In the genomic region with DNA sequence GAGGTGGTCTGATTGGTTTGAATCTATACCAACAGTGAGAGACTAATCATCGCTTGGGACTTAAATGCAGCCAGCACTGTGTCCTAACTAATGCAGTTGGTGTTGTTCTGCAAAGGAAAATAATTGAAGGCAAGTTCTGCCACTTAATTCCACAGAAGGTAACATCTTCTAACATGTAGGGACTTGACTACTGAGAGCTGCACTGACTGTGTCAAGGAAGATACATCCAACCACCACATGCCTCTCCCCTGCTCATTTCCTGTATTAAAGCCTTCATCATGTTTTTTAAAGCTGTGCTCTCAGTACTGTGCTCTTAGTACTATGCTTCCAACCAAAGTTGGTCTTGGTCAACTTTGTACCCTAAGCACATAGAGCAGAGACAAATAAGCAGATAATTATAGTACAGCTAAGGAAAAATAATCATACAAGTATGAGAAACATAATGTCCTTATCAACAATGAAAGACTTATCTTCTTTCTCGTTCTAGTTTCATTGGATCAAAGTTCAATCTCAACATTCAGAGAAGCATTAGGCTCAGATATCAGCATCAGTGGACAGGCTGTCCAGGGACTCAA, we compare ENCODE assay signal across 22 cellular contexts. TPM values are rescaled to one million over a fixed set of nuclear protein-coding genes. Genes with fewer than 3 reads are reported as not detected.
DNase-seq lines count a peak whose midpoint lies in the region; ATAC-seq and TF ChIP-seq lines count a peak whose summit lies in the region.
"Had no signal": no experiment of that assay in that cellular context is flagged by ENCODE, and none has a peak within 500 bp of the region (broad histone marks: within the 10 kb centered on the region; RNA-seq: fewer than 3 reads in every experiment).

No MANE protein-coding gene starts in this region.

- POLR2A ChIA-PET in MCF 10A (lab: Yijun Ruan, JAX) (interaction anchor here (0.6 to 2.4 kb wide), 9 partner anchors 16 to 417 kb away, joined by 3 to 8 read pairs (median 4); no protein-coding TSS in a partner anchor), RWPE1 (lab: Yijun Ruan, JAX; ENCODE audit: low non-redundant PET) (no interaction called here)

- peaks cover 22% of the 10 kb centered on the region for H3K4me1 Mint-ChIP-seq in MCF 10A (ENCODE audit: insufficient read depth, unreplicated experiment)
- H3K4me1 Mint-ChIP-seq: B cell, CD14-positive monocyte had no signal

- H3K27ac ChIP-seq in breast epithelium: no peak overlapping the region
- no peak overlapping the region for H3K27ac ChIP-seq in RWPE1
- H3K27ac ChIP-seq in esophagus squamous epithelium: peak overlapping the region in 3 of 4 donors; percentile 43 to 67 (median 49)
- H3K27ac ChIP-seq in vagina: no peak overlapping the region
- H3K27ac ChIP-seq: PC-9, SJCRH30 had no signal

- no peak overlapping the region for H3K4me3 Mint-ChIP-seq in MCF 10A (ENCODE audit: unreplicated experiment)
- H3K4me3 Mint-ChIP-seq: B cell, CD14-positive monocyte had no signal

- peak; percentile 49 for ATAC-seq in mucosa of descending colon
- ATAC-seq in left ventricle myocardium superior: no peak
- ATAC-seq: K562 had no signal

- no TSS peak for BruUV-seq in MCF 10A (replicated peaks; lab: Mats Ljungman, UMichigan)

- no peaks in the 10 kb centered on the region for H3K36me3 ChIP-seq in breast epithelium
- no peaks in the 10 kb centered on the region for H3K36me3 ChIP-seq in esophagus squamous epithelium
- H3K36me3 ChIP-seq in mucosa of descending colon (ENCODE audit: low read depth): no peaks in the 10 kb centered on the region
- H3K36me3 ChIP-seq in vagina: no peaks in the 10 kb centered on the region
- H3K36me3 ChIP-seq: SJCRH30 had no signal

- peak overlapping the region; percentile 39 for H3K27ac Mint-ChIP-seq in MCF 10A (ENCODE audit: low read depth, unreplicated experiment)
- H3K27ac Mint-ChIP-seq: B cell, CD14-positive monocyte had no signal

- no peak for TF ChIP-seq POLR2A in breast epithelium (IDR thresholded peaks at IDR 0.05)
- TF ChIP-seq POLR2A in esophagus squamous epithelium (IDR thresholded peaks at IDR 0.05): no peak
- no peak for TF ChIP-seq POLR2A in vagina (IDR thresholded peaks at IDR 0.05)

- 51 to 56% methylated on average over 2 of the region's 2 CpGs for WGBS in esophagus squamous epithelium, 2 donors

- intact Hi-C loops in MCF 10A (cut with micrococcal nuclease): no loop called here
- intact Hi-C loops in breast epithelium (cut with DNase I; ENCODE audit: low total_unique reads): no loop called here
- intact Hi-C loops in esophagus squamous epithelium (cut with DNase I): no loop called here
- intact Hi-C loops in mucosa of descending colon (cut with DNase I, micrococcal nuclease): no loop called here
- intact Hi-C loops in vagina (cut with DNase I): no loop called here
- intact Hi-C loops in left ventricle myocardium superior (cut with micrococcal nuclease): no loop called here

- H3K36me3 Mint-ChIP-seq in MCF 10A (ENCODE audit: insufficient read depth, unreplicated experiment): no peaks in the 10 kb centered on the region
- H3K36me3 Mint-ChIP-seq: CD14-positive monocyte had no signal

- H3K9me3 Mint-ChIP-seq in MCF 10A (ENCODE audit: unreplicated experiment): no peaks in the 10 kb centered on the region

- TF ChIP-seq CTCF in MCF 10A (IDR thresholded peaks at IDR 0.05; ENCODE audit: unreplicated experiment) (no peak), breast epithelium (IDR thresholded peaks at IDR 0.05) (no peak), RWPE1 (conservative IDR thresholded peaks at IDR 0.05; ENCODE audit: low read depth) (no peak), esophagus squamous epithelium (IDR thresholded peaks at IDR 0.05) (no peak), mucosa of descending colon (IDR thresholded peaks at IDR 0.05) (no peak), vagina (IDR thresholded peaks at IDR 0.05) (no peak)

- H3K27me3 Mint-ChIP-seq in MCF 10A (ENCODE audit: insufficient read depth, unreplicated experiment): no peaks in the 10 kb centered on the region

- CTCF ChIA-PET in MCF 10A (lab: Yijun Ruan, JAX) (no interaction called here), RWPE1 (lab: Yijun Ruan, JAX) (no interaction called here)

- H3K4me3 ChIP-seq in breast epithelium (no peak overlapping the region), esophagus squamous epithelium (no peak overlapping the region), mucosa of descending colon (no peak overlapping the region), vagina (no peak overlapping the region)
- H3K4me3 ChIP-seq: K562, PC-9, SJCRH30 had no signal

- H3K4me1 ChIP-seq in breast epithelium (no peaks in the 10 kb centered on the region), esophagus squamous epithelium (peaks cover 0 to 59% (median 5%) of the 10 kb centered on the region in 3 donors), mucosa of descending colon (ENCODE audit: low read depth) (no peaks in the 10 kb centered on the region), vagina (peaks cover 3% of the 10 kb centered on the region)

- H3K9me3 ChIP-seq in breast epithelium: no peaks in the 10 kb centered on the region
- no peaks in the 10 kb centered on the region for H3K9me3 ChIP-seq in esophagus squamous epithelium
- no peaks in the 10 kb centered on the region for H3K9me3 ChIP-seq in mucosa of descending colon
- no peaks in the 10 kb centered on the region for H3K9me3 ChIP-seq in vagina
- H3K9me3 ChIP-seq: SJCRH30 had no signal

- peak; percentile 4 for DNase-seq in MCF 10A (ENCODE audit: unreplicated experiment)
- DNase-seq in breast epithelium (ENCODE audit: low spot score in 2 of 2): no peak
- DNase-seq in RWPE1 (ENCODE audit: low spot score): peak; percentile 40
- DNase-seq in esophagus squamous epithelium (lab: John Stamatoyannopoulos, UW): no peak
- no peak for DNase-seq in mucosa of descending colon
- no peak for DNase-seq in vagina (ENCODE audit: extremely low spot score in 2 of 2)
- no peak for DNase-seq in left ventricle myocardium superior
- DNase-seq in stimulated activated CD4-positive, alpha-beta T cell treated with anti-CD3 and anti-CD28 coated beads, Interleukin-2, amount 100 ng/mL, for 48 hours: no peak
- DNase-seq: DMS53, EL, NCI-H1105, NCI-H146, NCI-H2029, NCI-H2227 treated with DMSO at 0.1 percent for 48 hours, NCI-H510A treated with DMSO at 0.1 percent for 48 hours, NCI-H748 treated with DMSO at 0.1 percent for 48 hours, PC-9, SJCRH30 had no signal

- no peaks in the 10 kb centered on the region for H3K27me3 ChIP-seq in breast epithelium
- no peaks in the 10 kb centered on the region for H3K27me3 ChIP-seq in esophagus squamous epithelium
- no peaks in the 10 kb centered on the region for H3K27me3 ChIP-seq in vagina

RNA-seq across cellular contexts. Expression of a gene that starts 2.8 kb away (rescaled TPM):
- total RNA-seq in MCF 10A (2022) (not detected in 2 replicates), breast epithelium (under 1 TPM; 0.33 to 0.64 (median 0.59) TPM), esophagus squamous epithelium (not detected), mucosa of descending colon (1 to 10 TPM; 2.8 to 5.4 (median 4.0) TPM), vagina (not detected), left ventricle myocardium superior (not detected)
- total RNA-seq: B cell, LHCN-M2, PC-9, SJCRH30 had no signal

RNA-seq across cellular contexts. Expression of a gene that starts 41.0 kb away (rescaled TPM):
- total RNA-seq in MCF 10A (2022) (not detected in 2 replicates), breast epithelium (not detected), esophagus squamous epithelium (not detected), mucosa of descending colon (not detected), vagina (not detected), left ventricle myocardium superior (not detected)
- total RNA-seq: B cell, K562, LHCN-M2, PC-9, SJCRH30 had no signal

RNA-seq across cellular contexts. Expression of a gene that starts 51.8 kb away (rescaled TPM):
- total RNA-seq in MCF 10A (2022) (not detected in 2 replicates), breast epithelium (1 to 10 TPM in 2 of 3 donors, not detected in 1; 1.5 to 2.3 TPM), esophagus squamous epithelium (not detected), mucosa of descending colon (under 1 TPM in 2 of 3 donors, not detected in 1; 0.39 to 0.82 TPM), vagina (not detected), left ventricle myocardium superior (not detected)
- total RNA-seq: B cell, K562, LHCN-M2, PC-9 had no signal

Comparison
In these comparisons a context has a peak if more than half of its experiments do, and no peak if none do; other contexts are left out.
1. DNase-seq: peak in MCF 10A (single experiment) and RWPE1 (single experiment); none in breast epithelium (0 of 2), esophagus squamous epithelium (single experiment), mucosa of descending colon (0 of 3), vagina (0 of 2), left ventricle myocardium superior (single experiment) and stimulated activated CD4-positive, alpha-beta T cell treated with anti-CD3 and anti-CD28 coated beads, Interleukin-2, amount 100 ng/mL, for 48 hours (0 of 2).
2. H3K27ac ChIP-seq: peak in esophagus squamous epithelium (3 of 4); none in breast epithelium (0 of 2), RWPE1 (single experiment) and vagina (single experiment).